19 cellular contexts compared by ENCODE assay signal in genomic region chr3:171379281-171379680, GRCh38.
A peak's percentile ranks its signal among the peaks of the same experiment; 100 is the strongest.
DNase-seq lines count a peak whose midpoint lies in the region; ATAC-seq and TF ChIP-seq lines count a peak whose summit lies in the region.
"Had no signal": no experiment of that assay in that cellular context is flagged by ENCODE, and none has a peak within 500 bp of the region (broad histone marks: within the 10 kb centered on the region; RNA-seq: fewer than 3 reads in every experiment).

No MANE protein-coding gene starts in this region.

- DNase-seq in EL (peak; percentile 54), NCI-H226 (peak; percentile 64), fibroblast of peridontal ligament (ENCODE audit: extremely low read depth) (peak; percentile 6), retinal pigment epithelial cell (ENCODE audit: low read depth) (peak; percentile 80), Kasumi-1 (lab: John Stamatoyannopoulos, UW) (no peak), left ventricle myocardium superior (no peak)
- DNase-seq in activated CD4-positive, alpha-beta T cell treated with anti-CD3 and anti-CD28 coated beads for 4 hours = no peak
- DNase-seq: activated CD4-positive, alpha-beta T cell treated with anti-CD3 and anti-CD28 coated beads, Interleukin-2, amount 10 ng/mL, durations not matched to agents 7 days and 5 days; activated CD8-positive, alpha-beta memory T cell treated with anti-CD3 and anti-CD28 coated beads, Interleukin-2, amount 50 U/mL, for 4 hours; activated effector memory CD4-positive, alpha-beta T cell treated with Interleukin-2 at 50 U/mL for 16 hours; adrenal gland; C1 segment of cervical spinal cord; endodermal cell; hypothalamus; NCI-H146; NCI-H82; stimulated activated CD4-positive, alpha-beta T cell treated with anti-CD3 and anti-CD28 coated beads, Interleukin-2, amount 100 ng/mL, for 48 hours had no signal

- H3K4me3 ChIP-seq in retinal pigment epithelial cell (ENCODE audit: low read length) = no peak overlapping the region
- H3K4me3 ChIP-seq: adrenal gland, SK-N-MC had no signal

- TF ChIP-seq CTCF in retinal pigment epithelial cell (conservative IDR thresholded peaks at IDR 0.05; ENCODE audit: low read depth, low read length) = no peak

- ATAC-seq in left ventricle myocardium superior = no peak
- ATAC-seq: Panc1 had no signal

- intact Hi-C loops in left ventricle myocardium superior (cut with micrococcal nuclease) = no loop called here

Comparison
In these comparisons a context has a peak if more than half of its experiments do, and no peak if none do; other contexts are left out.
1. DNase-seq: peak in EL (single experiment), NCI-H226 (single experiment), fibroblast of peridontal ligament (single experiment) and retinal pigment epithelial cell (single experiment); none in Kasumi-1 (0 of 2), activated CD4-positive, alpha-beta T cell treated with anti-CD3 and anti-CD28 coated beads for 4 hours (0 of 2) and left ventricle myocardium superior (single experiment).